ENCODE assay signal across 21 cellular contexts in genomic region chr11:19697721-19698121, GRCh38. TPM values are rescaled to one million over a fixed set of nuclear protein-coding genes. Genes with fewer than 3 reads are reported as not detected.
DNase-seq lines count a peak whose midpoint lies in the region; ATAC-seq and TF ChIP-seq lines count a peak whose summit lies in the region.
"Had no signal": no experiment of that assay in that cellular context is flagged by ENCODE, and none has a peak within 500 bp of the region (broad histone marks: within the 10 kb centered on the region; RNA-seq: fewer than 3 reads in every experiment).

No MANE protein-coding gene starts in this region.

- intact Hi-C loops in right cardiac atrium (cut with DNase I): loop anchor here in 1 of 4 donors (2.0 kb wide), 1 partner anchor 15 kb away; the partner anchor contains the start of gene NAV2

- H3K4me3 ChIP-seq in HEK293 (ENCODE audit: low read depth, low read length) (no peak overlapping the region), right cardiac atrium (ENCODE audit: low read length) (no peak overlapping the region), suprapubic skin (no peak overlapping the region)
- H3K4me3 ChIP-seq: adrenal gland had no signal

- H3K9me3 ChIP-seq in HEK293 (ENCODE audit: control insufficient read depth, insufficient read depth, low read depth, low read length): no peaks in the 10 kb centered on the region
- no peaks in the 10 kb centered on the region for H3K9me3 ChIP-seq in right cardiac atrium (ENCODE audit: control insufficient read depth, low read length)
- no peaks in the 10 kb centered on the region for H3K9me3 ChIP-seq in suprapubic skin
- H3K9me3 ChIP-seq: adrenal gland had no signal

- POLR2A ChIA-PET in HEK293 (lab: Yijun Ruan, JAX): interaction anchor here (0.9 kb wide), 1 partner anchor 14 kb away, joined by 3 read pairs; the partner anchor contains the start of gene NAV2
- POLR2A ChIA-PET in T-cell (lab: Charles Lee): no interaction called here

- peak; percentile 33 to 48 for ATAC-seq in right cardiac atrium
- no peak for ATAC-seq in HG02763 (IDR thresholded peaks at IDR 0.05; ENCODE audit: unreplicated experiment)
- no peak for ATAC-seq in T-cell (replicated peaks in 1 of 4)
- ATAC-seq: natural killer cell treated with Interleukin-12 subunit alpha and Interleukin-12 subunit beta and Interleukin-15 and Interleukin-18, amount 100 ng/mL, for 72 hours had no signal

- no peaks in the 10 kb centered on the region for H3K4me1 Mint-ChIP-seq in T-cell
- H3K4me1 Mint-ChIP-seq: activated CD4-positive, alpha-beta T cell treated with anti-CD3 and anti-CD28 coated beads, Interleukin-2, amount 10 ng/mL, durations not matched to agents 24 days and 14 days; CD8-positive, alpha-beta memory T cell; memory B cell had no signal

- DNase-seq in cerebellum (ENCODE audit: low spot score) (peak; percentile 75), right cardiac atrium (peak in 2 of 3 donors; percentile 64 to 65), retina (peak; percentile 89), NCI-H2196 (lab: John Stamatoyannopoulos, UW; ENCODE audit: unreplicated experiment) (no peak), T-cell (no peak), suprapubic skin (ENCODE audit: low spot score in 2 of 2) (no peak)
- DNase-seq: activated CD4-positive, alpha-beta T cell treated with anti-CD3 and anti-CD28 coated beads, Interleukin-2, amount 10 ng/mL, durations not matched to agents 24 days and 14 days; activated gamma-delta T cell; adrenal gland; CD8-positive, alpha-beta memory T cell; DMS79 treated with DMSO at 0.1 percent for 48 hours; effector CD4-positive, alpha-beta T cell; glutamatergic neuron; KBM-7; NCI-H1694 treated with DMSO at 0.1 percent for 48 hours; NCI-H510A treated with DMSO at 0.1 percent for 48 hours; T-helper 1 cell had no signal

- CTCF ChIA-PET in HEK293 (lab: Yijun Ruan, JAX) (interaction anchor here (0.6 to 0.8 kb wide), 2 partner anchors 10 to 46 kb away, joined by 3 to 4 read pairs; no protein-coding TSS in a partner anchor), T-cell (lab: Charles Lee) (no interaction called here)

- TF ChIP-seq EP300 in suprapubic skin (IDR thresholded peaks at IDR 0.05): no peak

- TF ChIP-seq POLR2A in suprapubic skin (IDR thresholded peaks at IDR 0.05): no peak

- no peaks in the 10 kb centered on the region for H3K36me3 ChIP-seq in HEK293 (ENCODE audit: control insufficient read depth in 2 of 2, insufficient read depth in 1 of 2, low read length in 2 of 2)
- no peaks in the 10 kb centered on the region for H3K36me3 ChIP-seq in suprapubic skin
- H3K36me3 ChIP-seq: adrenal gland had no signal

- H3K4me3 Mint-ChIP-seq in T-cell: no peak overlapping the region
- H3K4me3 Mint-ChIP-seq: activated CD4-positive, alpha-beta T cell treated with anti-CD3 and anti-CD28 coated beads, Interleukin-2, amount 10 ng/mL, durations not matched to agents 24 days and 14 days; CD8-positive, alpha-beta memory T cell; memory B cell; natural killer cell treated with Interleukin-12 subunit alpha and Interleukin-12 subunit beta and Interleukin-15 and Interleukin-18, amount 100 ng/mL, for 72 hours had no signal

- 32% methylated on average over 4 of the region's 4 CpGs for WGBS in right cardiac atrium
- 53% methylated on average over 4 of the region's 4 CpGs for WGBS in suprapubic skin

- H3K27ac ChIP-seq in HEK293 (ENCODE audit: extremely low read depth, low read depth, low read length): no peak overlapping the region
- H3K27ac ChIP-seq in right cardiac atrium (ENCODE audit: low read length): peak overlapping the region; percentile 77
- H3K27ac ChIP-seq in suprapubic skin: no peak overlapping the region
- H3K27ac ChIP-seq: adrenal gland had no signal

- no peak for TF ChIP-seq CTCF in HEK293 (tag by site-specific recombination; IDR thresholded peaks at IDR 0.05)
- TF ChIP-seq CTCF in suprapubic skin (IDR thresholded peaks at IDR 0.05): no peak

- no peaks in the 10 kb centered on the region for H3K36me3 Mint-ChIP-seq in T-cell
- H3K36me3 Mint-ChIP-seq: memory B cell; natural killer cell treated with Interleukin-12 subunit alpha and Interleukin-12 subunit beta and Interleukin-15 and Interleukin-18, amount 100 ng/mL, for 72 hours had no signal

- no peaks in the 10 kb centered on the region for H3K9me3 Mint-ChIP-seq in T-cell
- H3K9me3 Mint-ChIP-seq: activated CD4-positive, alpha-beta T cell treated with anti-CD3 and anti-CD28 coated beads, Interleukin-2, amount 10 ng/mL, durations not matched to agents 24 days and 14 days; CD8-positive, alpha-beta memory T cell; natural killer cell treated with Interleukin-12 subunit alpha and Interleukin-12 subunit beta and Interleukin-15 and Interleukin-18, amount 100 ng/mL, for 72 hours had no signal

- H3K27me3 Mint-ChIP-seq in T-cell: peaks cover 7 to 18% of the 10 kb centered on the region in 2 donors

- no peak overlapping the region for H3K27ac Mint-ChIP-seq in T-cell
- H3K27ac Mint-ChIP-seq: activated CD4-positive, alpha-beta T cell treated with anti-CD3 and anti-CD28 coated beads, Interleukin-2, amount 10 ng/mL, durations not matched to agents 24 days and 14 days; memory B cell; natural killer cell treated with Interleukin-12 subunit alpha and Interleukin-12 subunit beta and Interleukin-15 and Interleukin-18, amount 100 ng/mL, for 72 hours had no signal

- no peaks in the 10 kb centered on the region for H3K4me1 ChIP-seq in HEK293 (ENCODE audit: control insufficient read depth, insufficient read depth, low read length)
- peaks cover 13% of the 10 kb centered on the region for H3K4me1 ChIP-seq in right cardiac atrium (ENCODE audit: control insufficient read depth, insufficient read depth, low read length)
- H3K4me1 ChIP-seq in suprapubic skin: no peaks in the 10 kb centered on the region
- H3K4me1 ChIP-seq: adrenal gland had no signal

- no peaks in the 10 kb centered on the region for H3K27me3 ChIP-seq in right cardiac atrium (ENCODE audit: control insufficient read depth, insufficient read depth)
- no peaks in the 10 kb centered on the region for H3K27me3 ChIP-seq in suprapubic skin
- H3K27me3 ChIP-seq: adrenal gland had no signal

TF ChIP-seq in HEK293, 187 proteins besides CTCF, POLR2A, EP300 and RAD21:
- peak; percentile 32; the same call in 1 of the 2 replicates for TF ChIP-seq EGR2 (tag by site-specific recombination; IDR thresholded peaks at IDR 0.05; ENCODE audit: low read depth)
- TF ChIP-seq RBAK (tag by site-specific recombination; IDR thresholded peaks at IDR 0.05): no peak

RNA-seq across cellular contexts. Expression of gene NAV2, which starts 14.9 kb away (rescaled TPM):
- 18.3 TPM for total RNA-seq in cerebellum
- 10 to 100 TPM in 2 of 4 donors, 1 to 10 TPM in 2; 7.9 to 12.9 (median 10.1) TPM for total RNA-seq in right cardiac atrium
- 4.4 TPM for polyA plus RNA-seq in right cardiac atrium
- 1 to 10 TPM in 4 of 5 donors, under 1 TPM in 1; 0.55 to 3.0 (median 1.8) TPM for total RNA-seq in T-cell
- 10 to 100 TPM in 3 of 4 donors, 1 to 10 TPM in 1; 9.1 to 34.7 (median 22.2) TPM for total RNA-seq in suprapubic skin
- total RNA-seq: activated CD4-positive, alpha-beta T cell treated with anti-CD3 and anti-CD28 coated beads, Interleukin-2, amount 10 ng/mL, durations not matched to agents 24 days and 14 days had no signal

Comparison
In these comparisons a context has a peak if more than half of its experiments do, and no peak if none do; other contexts are left out.
1. DNase-seq: peak in cerebellum (single experiment), right cardiac atrium (2 of 3) and retina (single experiment); none in NCI-H2196 (single experiment), T-cell (0 of 34) and suprapubic skin (0 of 2).
2. ATAC-seq: peak in right cardiac atrium (2 of 2); none in HG02763 (single experiment) and T-cell (0 of 4).